In the genomic region with DNA sequence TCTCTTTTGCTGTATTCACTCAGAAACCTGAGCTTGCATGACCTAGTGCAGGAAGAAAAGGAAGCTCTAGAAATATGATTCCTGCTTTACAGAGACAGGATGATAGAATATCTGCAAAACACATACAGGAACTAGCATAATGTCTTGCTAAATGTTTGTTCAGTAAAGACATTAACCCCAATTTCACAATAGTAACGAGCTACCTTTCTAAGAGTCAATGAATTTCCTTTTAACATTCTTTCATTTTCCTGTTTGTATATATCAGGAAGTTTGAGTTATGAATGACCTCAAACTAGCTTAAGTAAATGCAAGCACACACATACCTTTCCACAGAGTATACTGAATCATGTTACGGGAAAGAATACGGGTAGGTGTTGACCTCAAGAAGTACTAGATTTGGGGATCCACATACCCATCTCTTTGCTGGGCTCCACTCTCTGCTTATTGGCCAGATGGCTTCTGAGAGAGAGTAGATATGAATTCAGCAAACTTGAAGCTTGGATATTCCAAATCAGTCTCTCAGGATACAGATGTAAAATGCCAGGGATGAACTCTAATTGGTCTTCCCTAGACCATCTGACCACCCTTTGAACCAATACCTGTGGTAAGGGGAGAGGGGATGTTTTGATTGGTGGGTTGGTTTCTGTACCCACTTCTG, we compare ENCODE assay signal across 10 cellular contexts. TPM values are rescaled to one million over a fixed set of nuclear protein-coding genes. Genes with fewer than 3 reads are reported as not detected.
DNase-seq lines count a peak whose midpoint lies in the region; ATAC-seq, FAIRE-seq and TF ChIP-seq lines count a peak whose summit lies in the region.
"Had no signal": no experiment of that assay in that cellular context is flagged by ENCODE, and none has a peak within 500 bp of the region (broad histone marks: within the 10 kb centered on the region; RNA-seq: fewer than 3 reads in every experiment).

No MANE protein-coding gene starts in this region.

- no peak overlapping the region for H3K27ac Mint-ChIP-seq in natural killer cell
- H3K27ac Mint-ChIP-seq: stimulated activated memory B cell treated with anti-CD40 and anti-IgM and Interleukin-4, amounts not matched to agents 10 μg/mL and 1 μg/mL and 100 μg/mL, for 72 hours had no signal

- H3K4me2 ChIP-seq in BLaER1 treated with 17β-estradiol and CSF1 and Interleukin-3, amounts not matched to agents 10 nM and 100 nM: peak overlapping the region in 9 of 11 experiments; percentile 11 to 74 (median 46); a peak in 16 of 22 replicates
- H3K4me2 ChIP-seq in HepG2 (ENCODE audit: low read depth, low read length): peak overlapping the region; percentile 52

- H4K20me1 ChIP-seq in BLaER1 treated with 17β-estradiol and CSF1 and Interleukin-3, amounts not matched to agents 10 nM and 100 nM: no peaks in the 10 kb centered on the region
- no peaks in the 10 kb centered on the region for H4K20me1 ChIP-seq in HepG2 (ENCODE audit: insufficient read depth, low read length)

- no peak for FAIRE-seq in HepG2 (lab: Jason Lieb, UNC)

- in situ Hi-C loops in HepG2 (cut with HindIII; ENCODE audit: extremely low pct_ligation_motif_present, low pct_unique_long_range_greater_than_20kb): no loop called here

- peaks cover 3 to 48% (median 14%) of the 10 kb centered on the region in 10 experiments; a peak in 14 of 20 replicates for H3K4me1 ChIP-seq in BLaER1 treated with 17β-estradiol and CSF1 and Interleukin-3, amounts not matched to agents 10 nM and 100 nM
- H3K4me1 ChIP-seq in adipocyte (ENCODE audit: control insufficient read depth, insufficient read depth, low read length) (peaks cover 9% of the 10 kb centered on the region), HepG2 (ENCODE audit: insufficient read depth, low read length) (peaks cover 46% of the 10 kb centered on the region)

- no peaks in the 10 kb centered on the region for H3K27me3 ChIP-seq in BLaER1 treated with 17β-estradiol and CSF1 and Interleukin-3, amounts not matched to agents 10 nM and 100 nM
- no peaks in the 10 kb centered on the region for H3K27me3 ChIP-seq in adipocyte (replicated peaks; ENCODE audit: control insufficient read depth, insufficient read depth, low read length)
- H3K27me3 ChIP-seq in HepG2 (ENCODE audit: control insufficient read depth in 1 of 2, insufficient read depth in 2 of 2, low read length in 2 of 2): no peaks in the 10 kb centered on the region

- no peaks in the 10 kb centered on the region for H3K9me3 Mint-ChIP-seq in natural killer cell
- H3K9me3 Mint-ChIP-seq: stimulated activated memory B cell treated with anti-CD40 and anti-IgM and Interleukin-4, amounts not matched to agents 10 μg/mL and 1 μg/mL and 100 μg/mL, for 72 hours had no signal

- POLR2A ChIA-PET in HepG2 (lab: Yijun Ruan, JAX): interaction anchor here (0.7 to 3.0 kb wide), 11 partner anchors 11 to 133 kb away, joined by 3 to 33 read pairs (median 6); a partner anchor contains a TSS

- TF ChIP-seq CTCF in HepG2 (CRISPR knock-in tag; IDR thresholded peaks at IDR 0.05) (no peak), natural killer cell (IDR thresholded peaks at IDR 0.05) (no peak)

- no peaks in the 10 kb centered on the region for H3K36me3 Mint-ChIP-seq in natural killer cell
- H3K36me3 Mint-ChIP-seq: stimulated activated memory B cell treated with anti-CD40 and anti-IgM and Interleukin-4, amounts not matched to agents 10 μg/mL and 1 μg/mL and 100 μg/mL, for 72 hours had no signal

- TF ChIP-seq EP300 in HepG2 (IDR thresholded peaks at IDR 0.05; ENCODE audit: low read depth in 2 of 2, low read length in 2 of 2) (peak in 1 of 2 experiments; percentile 96; a peak in 2 of 4 replicates), HepG2 (CRISPR knock-in tag; IDR thresholded peaks at IDR 0.05; ENCODE audit: borderline replicate concordance) (peak; percentile 92)

- no peaks in the 10 kb centered on the region for H3K36me3 ChIP-seq in BLaER1 treated with 17β-estradiol and CSF1 and Interleukin-3, amounts not matched to agents 10 nM and 100 nM
- no peaks in the 10 kb centered on the region for H3K36me3 ChIP-seq in adipocyte (ENCODE audit: control insufficient read depth, insufficient read depth, low read length, severe bottlenecking)
- no peaks in the 10 kb centered on the region for H3K36me3 ChIP-seq in HepG2 (replicated peaks in 1 of 2; ENCODE audit: control insufficient read depth in 1 of 2, insufficient read depth in 2 of 2, low read length in 2 of 2)

- intact Hi-C loops in HepG2 (cut with micrococcal nuclease; ENCODE audit: unreplicated experiment): loop anchor here (1.0 kb wide), 2 partner anchors 18 to 45 kb away; no protein-coding TSS in a partner anchor
- intact Hi-C loops in natural killer cell (cut with micrococcal nuclease): no loop called here

- CTCF ChIA-PET in HepG2 (lab: Yijun Ruan, JAX; ENCODE audit: low intra/inter-chr PET ratio, low total read pairs): interaction anchor here (1.0 kb wide), 1 partner anchor 46 kb away, joined by 5 read pairs; no protein-coding TSS in a partner anchor

- ATAC-seq in HepG2: peak; percentile 94
- ATAC-seq in natural killer cell: no peak
- no peak for ATAC-seq in HG03095 (IDR thresholded peaks at IDR 0.05; ENCODE audit: unreplicated experiment)
- ATAC-seq: stimulated activated memory B cell treated with anti-CD40 and anti-IgM and Interleukin-4, amounts not matched to agents 10 μg/mL and 1 μg/mL and 100 μg/mL, for 72 hours had no signal

- TF ChIP-seq POLR2A in HepG2 (IDR thresholded peaks at IDR 0.05; ENCODE audit: insufficient read depth in 1 of 2, low read depth in 2 of 2, low read length in 2 of 2): no peak

- no peak overlapping the region for H3K9ac ChIP-seq in BLaER1 treated with 17β-estradiol and CSF1 and Interleukin-3, amounts not matched to agents 10 nM and 100 nM
- no peak overlapping the region for H3K9ac ChIP-seq in adipocyte (ENCODE audit: low read length)
- H3K9ac ChIP-seq in HepG2 (ENCODE audit: insufficient read depth, low read depth, low read length): peak overlapping the region; percentile 50

- no peaks in the 10 kb centered on the region for H3K79me2 ChIP-seq in HepG2 (ENCODE audit: insufficient read depth, low read length)

- H3K27me3 Mint-ChIP-seq in natural killer cell (ENCODE audit: low read depth in 2 of 2): peaks cover 9 to 36% of the 10 kb centered on the region in 2 donors

- TF ChIP-seq RAD21 in HepG2 (CRISPR knock-in tag; IDR thresholded peaks at IDR 0.05): no peak

- no peaks in the 10 kb centered on the region for H3K4me1 Mint-ChIP-seq in natural killer cell

- H3K9me3 ChIP-seq in BLaER1 treated with 17β-estradiol and CSF1 and Interleukin-3, amounts not matched to agents 10 nM and 100 nM (replicated peaks in 1 of 11): no peaks in the 10 kb centered on the region
- no peaks in the 10 kb centered on the region for H3K9me3 ChIP-seq in adipocyte (ENCODE audit: control insufficient read depth, low read length)
- no peaks in the 10 kb centered on the region for H3K9me3 ChIP-seq in HepG2 (ENCODE audit: low read length)

- BruUV-seq in HepG2 (replicated peaks; lab: Mats Ljungman, UMichigan): no TSS peak

- H3K4me3 Mint-ChIP-seq in natural killer cell: no peak overlapping the region
- H3K4me3 Mint-ChIP-seq: stimulated activated memory B cell treated with anti-CD40 and anti-IgM and Interleukin-4, amounts not matched to agents 10 μg/mL and 1 μg/mL and 100 μg/mL, for 72 hours had no signal

- peak overlapping the region in 2 of 11 experiments; percentile 6 to 36; a peak in 2 of 22 replicates for H3K27ac ChIP-seq in BLaER1 treated with 17β-estradiol and CSF1 and Interleukin-3, amounts not matched to agents 10 nM and 100 nM
- H3K27ac ChIP-seq in HepG2 (ENCODE audit: extremely low read length, insufficient read depth, low read length): peak overlapping the region; percentile 54

- H2AFZ ChIP-seq in HepG2 (ENCODE audit: low read length): peak overlapping the region; percentile 17

- peak; percentile 27 for DNase-seq in HuH-7.5 (ENCODE audit: low spot score)
- peak; percentile 54 for DNase-seq in adipocyte (ENCODE audit: low read depth)
- DNase-seq in HepG2 (ENCODE audit: low spot score): peak; percentile 95
- no peak for DNase-seq in natural killer cell
- no peak for DNase-seq in T-helper 2 cell
- no peak for DNase-seq in activated CD4-positive, CD25-positive, alpha-beta regulatory T cell treated with anti-CD3 and anti-CD28 coated beads, Interleukin-2, amount 50 U/mL, for 72 hours
- DNase-seq: activated CD4-positive, CD25-positive, alpha-beta regulatory T cell had no signal

- H3K4me3 ChIP-seq in BLaER1 treated with 17β-estradiol and CSF1 and Interleukin-3, amounts not matched to agents 10 nM and 100 nM: no peak overlapping the region
- H3K4me3 ChIP-seq in adipocyte (ENCODE audit: low read length) (no peak overlapping the region), HepG2 (replicated peaks in 1 of 3; ENCODE audit: insufficient read depth in 1 of 3, low read depth in 2 of 3, low read length in 3 of 3) (peak overlapping the region in 2 of 3 experiments; percentile 10 to 30; a peak in 3 of 6 replicates)

- 4% methylated on average over 3 of the region's 3 CpGs for WGBS in HepG2 (ENCODE audit: low lambda C conversion rate)

RNA-seq across cellular contexts. Expression of a gene that starts 18.2 kb away (rescaled TPM):
- total RNA-seq in HepG2 (2016; rRNA removed; fragmentation: Illumina TruSeq; extraction: Trizol) (168 and 305 TPM in 2 replicates), natural killer cell (10 to 100 TPM; 55.4 to 86.6 (median 66.7) TPM)
- 76.3 and 94.9 TPM in 2 replicates for total RNA-seq in HepG2 (2016; cell fraction: cytosol; rRNA removed; fragmentation: Illumina TruSeq; extraction: Trizol; ENCODE audit: low read depth)
- 169 and 295 TPM in 2 replicates for total RNA-seq in HepG2 (2016; cell fraction: insoluble cytoplasmic fraction; rRNA removed; fragmentation: Illumina TruSeq; extraction: Trizol)
- 55.2 and 64.8 TPM in 2 replicates for total RNA-seq in HepG2 (2016; cell fraction: membrane; rRNA removed; fragmentation: Illumina TruSeq; extraction: Trizol)
- total RNA-seq in HepG2 (2016; cell fraction: nucleus; rRNA removed; fragmentation: Illumina TruSeq; extraction: Trizol): 307 and 341 TPM in 2 replicates
- 365 and 432 TPM in 2 replicates for polyA plus RNA-seq in HepG2 (2011; rRNA removed)
- polyA plus RNA-seq in HepG2 (2011; cell fraction: cytosol; rRNA removed): 235 and 319 TPM in 2 replicates
- 101 and 136 TPM in 2 replicates for polyA plus RNA-seq in HepG2 (2011; cell fraction: nucleus; rRNA removed)
- 299 and 342 TPM in 2 replicates for polyA plus RNA-seq in HepG2 (2012)
- polyA plus RNA-seq in HepG2 (2016; cell fraction: cytosol; fragmentation: Illumina TruSeq; extraction: Trizol; ENCODE audit: low read depth): 9.3 and 12.3 TPM in 2 replicates
- polyA plus RNA-seq in HepG2 (2016; cell fraction: insoluble cytoplasmic fraction; fragmentation: Illumina TruSeq; extraction: Trizol; ENCODE audit: low read depth): 107 and 108 TPM in 2 replicates
- polyA plus RNA-seq in HepG2 (2016; cell fraction: membrane; fragmentation: Illumina TruSeq; extraction: Trizol; ENCODE audit: low read depth): 14.4 and 18.9 TPM in 2 replicates
- 272 TPM in 2 replicates for polyA plus RNA-seq in HepG2 (2016; cell fraction: nucleus; fragmentation: Illumina TruSeq; extraction: Trizol; ENCODE audit: insufficient read depth, low read depth)
- 80.5 and 445 TPM in 2 replicates for polyA minus RNA-seq in HepG2 (2011; rRNA and poly(A)+ RNA removed; ENCODE audit: low replicate concordance)
- 370 and 593 TPM in 2 replicates for polyA minus RNA-seq in HepG2 (2011; cell fraction: cytosol; rRNA and poly(A)+ RNA removed)
- 667 and 745 TPM in 2 replicates for polyA minus RNA-seq in HepG2 (2011; cell fraction: nucleus; rRNA and poly(A)+ RNA removed)

Comparison
In these comparisons a context has a peak if more than half of its experiments do, and no peak if none do; other contexts are left out.
1. H3K4me3 ChIP-seq: peak in HepG2 (2 of 3); none in BLaER1 treated with 17β-estradiol and CSF1 and Interleukin-3, amounts not matched to agents 10 nM and 100 nM (0 of 10) and adipocyte (single experiment).
2. DNase-seq: peak in HuH-7.5 (single experiment), adipocyte (single experiment) and HepG2 (single experiment); none in natural killer cell (single experiment), T-helper 2 cell (0 of 5) and activated CD4-positive, CD25-positive, alpha-beta regulatory T cell treated with anti-CD3 and anti-CD28 coated beads, Interleukin-2, amount 50 U/mL, for 72 hours (single experiment).